In the genomic region with DNA sequence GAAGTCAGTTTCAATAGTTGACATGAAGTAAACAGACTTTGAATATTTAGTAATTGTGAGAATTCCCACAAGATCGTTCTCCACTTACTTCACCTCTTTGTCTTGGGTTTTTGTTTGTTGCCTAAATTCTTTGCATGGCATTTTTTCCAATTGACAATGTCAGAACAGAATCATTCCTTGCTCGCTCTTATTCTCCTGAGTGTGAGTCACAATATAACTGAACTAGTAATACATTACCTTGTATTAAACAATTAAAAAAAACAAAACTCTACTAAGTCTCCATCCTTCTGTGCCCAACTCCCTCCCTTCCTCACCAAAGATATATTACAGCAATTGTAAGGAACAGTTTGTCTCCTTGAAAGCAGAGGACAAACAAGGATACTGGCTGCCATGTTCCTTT, we compare ENCODE assay signal across 19 cellular contexts.
DNase-seq lines count a peak whose midpoint lies in the region; ATAC-seq, FAIRE-seq and TF ChIP-seq lines count a peak whose summit lies in the region.
"Had no signal": no experiment of that assay in that cellular context is flagged by ENCODE, and none has a peak within 500 bp of the region (broad histone marks: within the 10 kb centered on the region; RNA-seq: fewer than 3 reads in every experiment).

No MANE protein-coding gene starts in this region.

- CTCF ChIA-PET in Caco-2 (lab: Charles Lee) = no interaction called here
- CTCF ChIA-PET in H1 (lab: Charles Lee; ENCODE audit: partially characterized antibody) = no interaction called here

- no peak overlapping the region for H3K27ac ChIP-seq in H1 (ENCODE audit: low read depth, low read length)
- no peak overlapping the region for H3K27ac ChIP-seq in gastrocnemius medialis
- H3K27ac ChIP-seq: 22Rv1, A549, C4-2B, GM23248, HL-60 had no signal

- TF ChIP-seq CTCF in Caco-2 (IDR thresholded peaks at IDR 0.05; ENCODE audit: insufficient read depth in 1 of 2, low read depth in 1 of 2, low read length in 1 of 2, severe bottlenecking in 1 of 2, unreplicated experiment in 1 of 2) = no peak
- TF ChIP-seq CTCF in H1 (IDR thresholded peaks at IDR 0.05; ENCODE audit: control extremely low read depth in 1 of 3, insufficient read depth in 1 of 3, low read depth in 1 of 3, low read length in 3 of 3) = no peak
- no peak for TF ChIP-seq CTCF in gastrocnemius medialis (IDR thresholded peaks at IDR 0.05 in 4 of 5, conservative IDR thresholded peaks at IDR 0.05 in 1 of 5)

- H3K9me3 Mint-ChIP-seq in Caco-2 (ENCODE audit: unreplicated experiment) = no peaks in the 10 kb centered on the region

- H4K5ac ChIP-seq in H1 (ENCODE audit: insufficient read length, low read depth, low read length) = no peak overlapping the region

- no peak overlapping the region for H2BK20ac ChIP-seq in H1 (ENCODE audit: low read length)

- no peak overlapping the region for H3K18ac ChIP-seq in H1 (ENCODE audit: extremely low read depth, low read length)

- no peak for TF ChIP-seq EP300 in H1 (IDR thresholded peaks at IDR 0.05; ENCODE audit: borderline replicate concordance in 1 of 2, low read depth in 2 of 2, low read length in 2 of 2)

- 69% methylated on average over 2 of the region's 2 CpGs; no CpG with 5 or more reads in 1 of the 2 experiments for WGBS in H1 (ENCODE audit: extremely low coverage in 1 of 2, insufficient coverage in 1 of 2, insufficient read length in 1 of 2, insufficient replicate concordance in 2 of 2, low coverage in 1 of 2, low lambda C conversion rate in 2 of 2, missing lambda C conversion rate in 1 of 2), 2 experiments

- no peaks in the 10 kb centered on the region for H3K23me2 ChIP-seq in H1 (ENCODE audit: low read depth, low read length)

- no peak for DNase-seq in Caco-2
- DNase-seq in H1 (ENCODE audit: low read depth in 1 of 2, low spot score in 2 of 2) = no peak
- DNase-seq in kidney glomerular epithelial cell (lab: John Stamatoyannopoulos, UW) = peak; percentile 53
- DNase-seq in gastrocnemius medialis = no peak
- no peak for DNase-seq in KBM-7
- DNase-seq in ecto neural progenitor cell (ENCODE audit: low spot score) = no peak
- DNase-seq: AML-193; Calu3; CD4-positive, alpha-beta T cell; GF-D8; GM23248; HCEC 1CT; HFFc6 had no signal

- FAIRE-seq in H1 (lab: Jason Lieb, UNC) = peak; percentile 28
- FAIRE-seq: A549, H54 had no signal

- H2BK15ac ChIP-seq in H1 (ENCODE audit: low read length) = no peak overlapping the region

- no peak overlapping the region for H2BK5ac ChIP-seq in H1 (ENCODE audit: low read depth, low read length)

- no peak overlapping the region for H3K4ac ChIP-seq in H1 (replicated peaks; ENCODE audit: insufficient read length, low read depth, low read length)

- H3K23ac ChIP-seq in H1 (ENCODE audit: insufficient read length) = no peak overlapping the region

- POLR2A ChIA-PET in Caco-2 (lab: Charles Lee) = no interaction called here
- POLR2A ChIA-PET in H1 (lab: Charles Lee; ENCODE audit: partially characterized antibody) = no interaction called here

- H2AK5ac ChIP-seq in H1 (ENCODE audit: low read depth, low read length) = no peak overlapping the region

- H4K91ac ChIP-seq in H1 (replicated peaks; ENCODE audit: insufficient read length, low read length) = no peak overlapping the region

- ATAC-seq in gastrocnemius medialis = peak; percentile 30 to 56
- ATAC-seq in GM18517 (IDR thresholded peaks at IDR 0.05; ENCODE audit: unreplicated experiment) = no peak
- ATAC-seq: A549 had no signal

- H2BK120ac ChIP-seq in H1 (replicated peaks; ENCODE audit: low read depth, low read length) = no peak overlapping the region

- H3K4me3 ChIP-seq in Caco-2 (ENCODE audit: low read depth, low read length) (no peak overlapping the region), H1 (ENCODE audit: extremely low read depth in 1 of 4, insufficient read depth in 2 of 4, low read depth in 3 of 4, low read length in 4 of 4) (no peak overlapping the region), gastrocnemius medialis (no peak overlapping the region)
- H3K4me3 ChIP-seq: A549, GM23248 had no signal

- H3K9ac ChIP-seq in H1 (replicated peaks in 1 of 4; ENCODE audit: extremely low read depth in 1 of 4, low read depth in 3 of 4, low read length in 3 of 4) = no peak overlapping the region
- H3K9ac ChIP-seq: GM23248 had no signal

- no peaks in the 10 kb centered on the region for H3K79me2 ChIP-seq in H1 (ENCODE audit: control insufficient read depth in 1 of 2, insufficient read depth in 2 of 2, low read length in 2 of 2)

- no peak for TF ChIP-seq RAD21 in H1 (IDR thresholded peaks at IDR 0.05 in 1 of 2, conservative IDR thresholded peaks at IDR 0.05 in 1 of 2; ENCODE audit: low read depth in 2 of 2, low read length in 2 of 2)

- peaks cover 8% of the 10 kb centered on the region for H3K4me1 Mint-ChIP-seq in Caco-2 (ENCODE audit: low read depth, unreplicated experiment)

- H3K27ac Mint-ChIP-seq in Caco-2 (ENCODE audit: unreplicated experiment) = peak overlapping the region; percentile 54
- H3K27ac Mint-ChIP-seq: CD4-positive, alpha-beta T cell; HFFc6 had no signal

- TF ChIP-seq POLR2A in H1 (IDR thresholded peaks at IDR 0.05; ENCODE audit: control extremely low read depth in 1 of 2, low read depth in 2 of 2, low read length in 2 of 2) (no peak), gastrocnemius medialis (IDR thresholded peaks at IDR 0.05) (no peak)

- no peaks in the 10 kb centered on the region for H3K27me3 Mint-ChIP-seq in Caco-2 (ENCODE audit: insufficient read depth, unreplicated experiment)
- H3K27me3 Mint-ChIP-seq: CD4-positive, alpha-beta T cell had no signal

- intact Hi-C loops in Caco-2 (cut with micrococcal nuclease; ENCODE audit: unreplicated experiment) (no loop called here), gastrocnemius medialis (cut with DNase I; ENCODE audit: low total_unique reads) (no loop called here)

- H3K14ac ChIP-seq in H1 (ENCODE audit: insufficient read length) = no peak overlapping the region

- H2BK12ac ChIP-seq in H1 (ENCODE audit: low read depth, low read length) = no peak overlapping the region

- BruUV-seq in Caco-2 (replicated peaks; lab: Mats Ljungman, UMichigan) = no TSS peak

- H3K9me3 ChIP-seq in Caco-2 = no peaks in the 10 kb centered on the region
- H3K9me3 ChIP-seq in H1 (ENCODE audit: insufficient read depth in 2 of 2, low read depth in 1 of 2, low read length in 1 of 2) = 0 out of 4 replicates have a peak, but pooled peaks cover 0 to 3% of the 10 kb centered on the region in 2 experiments
- H3K9me3 ChIP-seq in gastrocnemius medialis = no peaks in the 10 kb centered on the region
- H3K9me3 ChIP-seq: A549 had no signal

- no peaks in the 10 kb centered on the region for H3K36me3 Mint-ChIP-seq in Caco-2 (ENCODE audit: insufficient read depth, unreplicated experiment)

- H3K4me2 ChIP-seq in H1 (ENCODE audit: insufficient read depth in 1 of 2, low read depth in 2 of 2, low read length in 2 of 2) = no peak overlapping the region
- H3K4me2 ChIP-seq: A549 had no signal

- no peak overlapping the region for H4K8ac ChIP-seq in H1 (ENCODE audit: extremely low read depth, insufficient read depth, low read length)

- in situ Hi-C loops in gastrocnemius medialis (cut with MboI; ENCODE audit: low sequenced_read_pairs in 4 of 4) (no loop called here), KBM-7 (cut with MboI; ENCODE audit: low pct_unique_long_range_greater_than_20kb, low sequenced_read_pairs) (no loop called here)

- H3K4me3 Mint-ChIP-seq in Caco-2 (ENCODE audit: unreplicated experiment) = no peak overlapping the region
- H3K4me3 Mint-ChIP-seq: CD4-positive, alpha-beta T cell; HFFc6 had no signal

- H3K56ac ChIP-seq in H1 (replicated peaks; ENCODE audit: insufficient read length, low read depth, low read length) = no peak overlapping the region

- no peaks in the 10 kb centered on the region for H3K79me1 ChIP-seq in H1 (ENCODE audit: low read depth, low read length)

- no peaks in the 10 kb centered on the region for H3K36me3 ChIP-seq in Caco-2 (ENCODE audit: control insufficient read depth, insufficient read depth, low read length)
- no peaks in the 10 kb centered on the region for H3K36me3 ChIP-seq in H1 (ENCODE audit: control insufficient read depth in 2 of 4, insufficient read depth in 4 of 4, low read length in 3 of 4)
- H3K36me3 ChIP-seq in gastrocnemius medialis = no peaks in the 10 kb centered on the region

- H2AFZ ChIP-seq in H1 (ENCODE audit: low read length) = 0 out of 2 replicates have a peak overlapping the region, but pooled peaks have one; percentile 53
- H2AFZ ChIP-seq: GM23248 had no signal

- H3K4me1 ChIP-seq in Caco-2 = peaks cover 10% of the 10 kb centered on the region
- no peaks in the 10 kb centered on the region for H3K4me1 ChIP-seq in H1 (replicated peaks in 1 of 4; ENCODE audit: control insufficient read depth in 3 of 4, insufficient read depth in 4 of 4, low read length in 3 of 4)
- H3K4me1 ChIP-seq in gastrocnemius medialis = no peaks in the 10 kb centered on the region
- H3K4me1 ChIP-seq: A549 had no signal

- no peaks in the 10 kb centered on the region for H4K20me1 ChIP-seq in H1 (replicated peaks in 1 of 2; ENCODE audit: control insufficient read depth in 1 of 2, insufficient read depth in 2 of 2, low read length in 2 of 2)

- H3K27me3 ChIP-seq in Caco-2 (replicated peaks; ENCODE audit: control insufficient read depth, insufficient read depth, low read length) (no peaks in the 10 kb centered on the region), H1 (replicated peaks in 1 of 4; ENCODE audit: control insufficient read depth in 3 of 4, extremely low read depth in 1 of 4, insufficient read depth in 3 of 4, low read length in 3 of 4) (no peaks in the 10 kb centered on the region), gastrocnemius medialis (no peaks in the 10 kb centered on the region)

TF ChIP-seq in H1, 55 proteins besides CTCF, POLR2A, EP300 and RAD21:
- TF ChIP-seq POLR2AphosphoS5 (IDR thresholded peaks at IDR 0.05; ENCODE audit: low read depth, low read length) (no peak), FOSL1 (IDR thresholded peaks at IDR 0.05; ENCODE audit: insufficient read depth, low read depth, low read length) (no peak), RXRA (IDR thresholded peaks at IDR 0.05; ENCODE audit: insufficient read depth, low read depth, low read length) (no peak), SP4 (IDR thresholded peaks at IDR 0.05; ENCODE audit: low read length) (no peak)
